1 cellular context compared by ENCODE assay signal in the genomic region with DNA sequence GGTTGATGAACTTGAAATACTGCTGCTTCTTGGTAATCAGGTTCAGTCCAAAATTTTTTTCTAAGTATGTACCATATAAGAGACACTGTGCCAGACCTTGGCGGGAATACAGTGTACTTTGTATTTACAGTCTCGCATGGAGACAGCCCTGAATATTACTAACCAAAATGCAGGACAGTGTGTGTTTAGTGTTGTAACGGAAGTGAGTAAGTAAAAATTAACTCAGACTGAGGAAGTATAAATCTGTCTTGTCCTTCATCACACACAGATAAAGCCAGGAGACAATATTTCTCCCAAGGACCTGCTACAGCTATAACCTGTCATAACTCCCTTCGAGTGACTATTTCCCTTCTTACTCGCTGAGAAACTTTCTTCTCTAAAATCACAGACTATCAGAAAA.
TF ChIP-seq lines count a peak whose summit lies in the region.

No MANE protein-coding gene starts in this region.

TF ChIP-seq in HepG2, 621 proteins besides CTCF, POLR2A, EP300 and RAD21 (continued from another document):
- TF ChIP-seq, protein P1, sequence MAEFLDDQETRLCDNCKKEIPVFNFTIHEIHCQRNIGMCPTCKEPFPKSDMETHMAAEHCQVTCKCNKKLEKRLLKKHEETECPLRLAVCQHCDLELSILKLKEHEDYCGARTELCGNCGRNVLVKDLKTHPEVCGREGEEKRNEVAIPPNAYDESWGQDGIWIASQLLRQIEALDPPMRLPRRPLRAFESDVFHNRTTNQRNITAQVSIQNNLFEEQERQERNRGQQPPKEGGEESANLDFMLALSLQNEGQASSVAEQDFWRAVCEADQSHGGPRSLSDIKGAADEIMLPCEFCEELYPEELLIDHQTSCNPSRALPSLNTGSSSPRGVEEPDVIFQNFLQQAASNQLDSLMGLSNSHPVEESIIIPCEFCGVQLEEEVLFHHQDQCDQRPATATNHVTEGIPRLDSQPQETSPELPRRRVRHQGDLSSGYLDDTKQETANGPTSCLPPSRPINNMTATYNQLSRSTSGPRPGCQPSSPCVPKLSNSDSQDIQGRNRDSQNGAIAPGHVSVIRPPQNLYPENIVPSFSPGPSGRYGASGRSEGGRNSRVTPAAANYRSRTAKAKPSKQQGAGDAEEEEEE (CRISPR knock-in tag; IDR thresholded peaks at IDR 0.05; ENCODE audit: borderline replicate concordance): no peak
- TF ChIP-seq, protein P2, sequence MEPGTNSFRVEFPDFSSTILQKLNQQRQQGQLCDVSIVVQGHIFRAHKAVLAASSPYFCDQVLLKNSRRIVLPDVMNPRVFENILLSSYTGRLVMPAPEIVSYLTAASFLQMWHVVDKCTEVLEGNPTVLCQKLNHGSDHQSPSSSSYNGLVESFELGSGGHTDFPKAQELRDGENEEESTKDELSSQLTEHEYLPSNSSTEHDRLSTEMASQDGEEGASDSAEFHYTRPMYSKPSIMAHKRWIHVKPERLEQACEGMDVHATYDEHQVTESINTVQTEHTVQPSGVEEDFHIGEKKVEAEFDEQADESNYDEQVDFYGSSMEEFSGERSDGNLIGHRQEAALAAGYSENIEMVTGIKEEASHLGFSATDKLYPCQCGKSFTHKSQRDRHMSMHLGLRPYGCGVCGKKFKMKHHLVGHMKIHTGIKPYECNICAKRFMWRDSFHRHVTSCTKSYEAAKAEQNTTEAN (CRISPR knock-in tag; conservative IDR thresholded peaks at IDR 0.05): peak; percentile 34; the same call in 1 of the 2 replicates
- TF ChIP-seq REL (CRISPR knock-in tag; conservative IDR thresholded peaks at IDR 0.05) (no peak), ZNF775 (CRISPR knock-in tag; IDR thresholded peaks at IDR 0.05; ENCODE audit: borderline replicate concordance) (no peak), THAP11 (CRISPR knock-in tag; IDR thresholded peaks at IDR 0.05) (peak; percentile 47; the same call in 1 of the 2 replicates), SMYD3 (CRISPR knock-in tag; IDR thresholded peaks at IDR 0.05) (no peak), ZBTB38 (CRISPR knock-in tag; IDR thresholded peaks at IDR 0.05) (no peak), ZNF343 (CRISPR knock-in tag; IDR thresholded peaks at IDR 0.05) (no peak), NR1H2 (CRISPR knock-in tag; IDR thresholded peaks at IDR 0.05; ENCODE audit: borderline replicate concordance, low read depth) (no peak), EEA1 (CRISPR knock-in tag; IDR thresholded peaks at IDR 0.05; ENCODE audit: borderline replicate concordance) (no peak), MED8 (CRISPR knock-in tag; IDR thresholded peaks at IDR 0.05; ENCODE audit: insufficient replicate concordance) (no peak), ZKSCAN5 (CRISPR knock-in tag; IDR thresholded peaks at IDR 0.05) (no peak), RELA (CRISPR knock-in tag; IDR thresholded peaks at IDR 0.05) (no peak), SRY (CRISPR knock-in tag; IDR thresholded peaks at IDR 0.05) (no peak), ZNF792 (CRISPR knock-in tag; IDR thresholded peaks at IDR 0.05) (no peak), ZSCAN20 (CRISPR knock-in tag; IDR thresholded peaks at IDR 0.05; ENCODE audit: borderline replicate concordance) (no peak), GATA4 (IDR thresholded peaks at IDR 0.05; ENCODE audit: borderline replicate concordance, low read depth) (no peak), SALL1 (CRISPR knock-in tag; IDR thresholded peaks at IDR 0.05) (peak; percentile 32; the same call in 1 of the 2 replicates), HCFC1 (IDR thresholded peaks at IDR 0.05; ENCODE audit: low read depth, low read length) (no peak), MIER3 (CRISPR knock-in tag; IDR thresholded peaks at IDR 0.05; ENCODE audit: borderline replicate concordance) (no peak), SMC3 (IDR thresholded peaks at IDR 0.05; ENCODE audit: low read length) (no peak), HNF4A (CRISPR knock-in tag; IDR thresholded peaks at IDR 0.05) (no peak; the same call in 1 of the 2 replicates), NPAS2 (CRISPR knock-in tag; IDR thresholded peaks at IDR 0.05; ENCODE audit: borderline replicate concordance) (no peak), MEIS1 (CRISPR knock-in tag; IDR thresholded peaks at IDR 0.05; ENCODE audit: borderline replicate concordance) (no peak), GTF3A (CRISPR knock-in tag; conservative IDR thresholded peaks at IDR 0.05) (no peak), IKZF1 (IDR thresholded peaks at IDR 0.05) (no peak), RARG (CRISPR knock-in tag; IDR thresholded peaks at IDR 0.05; ENCODE audit: low read depth) (no peak), CREB1 (IDR thresholded peaks at IDR 0.05) (no peak), CREB1 (CRISPR knock-in tag; IDR thresholded peaks at IDR 0.05) (peak; percentile 43; the same call in 1 of the 2 replicates), FOXM1 (CRISPR knock-in tag; IDR thresholded peaks at IDR 0.05) (no peak), ELF3 (CRISPR knock-in tag; IDR thresholded peaks at IDR 0.05) (peak; percentile 95), MED13 (CRISPR knock-in tag; IDR thresholded peaks at IDR 0.05) (no peak), MEIS2 (CRISPR knock-in tag; IDR thresholded peaks at IDR 0.05) (no peak)
- TF ChIP-seq, protein P3, sequence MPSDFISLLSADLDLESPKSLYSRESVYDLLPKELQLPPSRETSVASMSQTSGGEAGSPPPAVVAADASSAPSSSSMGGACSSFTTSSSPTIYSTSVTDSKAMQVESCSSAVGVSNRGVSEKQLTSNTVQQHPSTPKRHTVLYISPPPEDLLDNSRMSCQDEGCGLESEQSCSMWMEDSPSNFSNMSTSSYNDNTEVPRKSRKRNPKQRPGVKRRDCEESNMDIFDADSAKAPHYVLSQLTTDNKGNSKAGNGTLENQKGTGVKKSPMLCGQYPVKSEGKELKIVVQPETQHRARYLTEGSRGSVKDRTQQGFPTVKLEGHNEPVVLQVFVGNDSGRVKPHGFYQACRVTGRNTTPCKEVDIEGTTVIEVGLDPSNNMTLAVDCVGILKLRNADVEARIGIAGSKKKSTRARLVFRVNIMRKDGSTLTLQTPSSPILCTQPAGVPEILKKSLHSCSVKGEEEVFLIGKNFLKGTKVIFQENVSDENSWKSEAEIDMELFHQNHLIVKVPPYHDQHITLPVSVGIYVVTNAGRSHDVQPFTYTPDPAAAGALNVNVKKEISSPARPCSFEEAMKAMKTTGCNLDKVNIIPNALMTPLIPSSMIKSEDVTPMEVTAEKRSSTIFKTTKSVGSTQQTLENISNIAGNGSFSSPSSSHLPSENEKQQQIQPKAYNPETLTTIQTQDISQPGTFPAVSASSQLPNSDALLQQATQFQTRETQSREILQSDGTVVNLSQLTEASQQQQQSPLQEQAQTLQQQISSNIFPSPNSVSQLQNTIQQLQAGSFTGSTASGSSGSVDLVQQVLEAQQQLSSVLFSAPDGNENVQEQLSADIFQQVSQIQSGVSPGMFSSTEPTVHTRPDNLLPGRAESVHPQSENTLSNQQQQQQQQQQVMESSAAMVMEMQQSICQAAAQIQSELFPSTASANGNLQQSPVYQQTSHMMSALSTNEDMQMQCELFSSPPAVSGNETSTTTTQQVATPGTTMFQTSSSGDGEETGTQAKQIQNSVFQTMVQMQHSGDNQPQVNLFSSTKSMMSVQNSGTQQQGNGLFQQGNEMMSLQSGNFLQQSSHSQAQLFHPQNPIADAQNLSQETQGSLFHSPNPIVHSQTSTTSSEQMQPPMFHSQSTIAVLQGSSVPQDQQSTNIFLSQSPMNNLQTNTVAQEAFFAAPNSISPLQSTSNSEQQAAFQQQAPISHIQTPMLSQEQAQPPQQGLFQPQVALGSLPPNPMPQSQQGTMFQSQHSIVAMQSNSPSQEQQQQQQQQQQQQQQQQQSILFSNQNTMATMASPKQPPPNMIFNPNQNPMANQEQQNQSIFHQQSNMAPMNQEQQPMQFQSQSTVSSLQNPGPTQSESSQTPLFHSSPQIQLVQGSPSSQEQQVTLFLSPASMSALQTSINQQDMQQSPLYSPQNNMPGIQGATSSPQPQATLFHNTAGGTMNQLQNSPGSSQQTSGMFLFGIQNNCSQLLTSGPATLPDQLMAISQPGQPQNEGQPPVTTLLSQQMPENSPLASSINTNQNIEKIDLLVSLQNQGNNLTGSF (CRISPR knock-in tag; IDR thresholded peaks at IDR 0.05): no peak
- TF ChIP-seq, protein P4, sequence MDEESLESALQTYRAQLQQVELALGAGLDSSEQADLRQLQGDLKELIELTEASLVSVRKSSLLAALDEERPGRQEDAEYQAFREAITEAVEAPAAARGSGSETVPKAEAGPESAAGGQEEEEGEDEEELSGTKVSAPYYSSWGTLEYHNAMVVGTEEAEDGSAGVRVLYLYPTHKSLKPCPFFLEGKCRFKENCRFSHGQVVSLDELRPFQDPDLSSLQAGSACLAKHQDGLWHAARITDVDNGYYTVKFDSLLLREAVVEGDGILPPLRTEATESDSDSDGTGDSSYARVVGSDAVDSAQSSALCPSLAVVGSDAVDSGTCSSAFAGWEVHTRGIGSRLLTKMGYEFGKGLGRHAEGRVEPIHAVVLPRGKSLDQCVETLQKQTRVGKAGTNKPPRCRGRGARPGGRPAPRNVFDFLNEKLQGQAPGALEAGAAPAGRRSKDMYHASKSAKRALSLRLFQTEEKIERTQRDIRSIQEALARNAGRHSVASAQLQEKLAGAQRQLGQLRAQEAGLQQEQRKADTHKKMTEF (CRISPR knock-in tag; IDR thresholded peaks at IDR 0.05): 0 out of 2 replicates have a peak, but pooled peaks have one; percentile 57
- TF ChIP-seq, protein P5, sequence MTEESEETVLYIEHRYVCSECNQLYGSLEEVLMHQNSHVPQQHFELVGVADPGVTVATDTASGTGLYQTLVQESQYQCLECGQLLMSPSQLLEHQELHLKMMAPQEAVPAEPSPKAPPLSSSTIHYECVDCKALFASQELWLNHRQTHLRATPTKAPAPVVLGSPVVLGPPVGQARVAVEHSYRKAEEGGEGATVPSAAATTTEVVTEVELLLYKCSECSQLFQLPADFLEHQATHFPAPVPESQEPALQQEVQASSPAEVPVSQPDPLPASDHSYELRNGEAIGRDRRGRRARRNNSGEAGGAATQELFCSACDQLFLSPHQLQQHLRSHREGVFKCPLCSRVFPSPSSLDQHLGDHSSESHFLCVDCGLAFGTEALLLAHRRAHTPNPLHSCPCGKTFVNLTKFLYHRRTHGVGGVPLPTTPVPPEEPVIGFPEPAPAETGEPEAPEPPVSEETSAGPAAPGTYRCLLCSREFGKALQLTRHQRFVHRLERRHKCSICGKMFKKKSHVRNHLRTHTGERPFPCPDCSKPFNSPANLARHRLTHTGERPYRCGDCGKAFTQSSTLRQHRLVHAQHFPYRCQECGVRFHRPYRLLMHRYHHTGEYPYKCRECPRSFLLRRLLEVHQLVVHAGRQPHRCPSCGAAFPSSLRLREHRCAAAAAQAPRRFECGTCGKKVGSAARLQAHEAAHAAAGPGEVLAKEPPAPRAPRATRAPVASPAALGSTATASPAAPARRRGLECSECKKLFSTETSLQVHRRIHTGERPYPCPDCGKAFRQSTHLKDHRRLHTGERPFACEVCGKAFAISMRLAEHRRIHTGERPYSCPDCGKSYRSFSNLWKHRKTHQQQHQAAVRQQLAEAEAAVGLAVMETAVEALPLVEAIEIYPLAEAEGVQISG (CRISPR knock-in tag; IDR thresholded peaks at IDR 0.05): no peak
- TF ChIP-seq, protein P6, sequence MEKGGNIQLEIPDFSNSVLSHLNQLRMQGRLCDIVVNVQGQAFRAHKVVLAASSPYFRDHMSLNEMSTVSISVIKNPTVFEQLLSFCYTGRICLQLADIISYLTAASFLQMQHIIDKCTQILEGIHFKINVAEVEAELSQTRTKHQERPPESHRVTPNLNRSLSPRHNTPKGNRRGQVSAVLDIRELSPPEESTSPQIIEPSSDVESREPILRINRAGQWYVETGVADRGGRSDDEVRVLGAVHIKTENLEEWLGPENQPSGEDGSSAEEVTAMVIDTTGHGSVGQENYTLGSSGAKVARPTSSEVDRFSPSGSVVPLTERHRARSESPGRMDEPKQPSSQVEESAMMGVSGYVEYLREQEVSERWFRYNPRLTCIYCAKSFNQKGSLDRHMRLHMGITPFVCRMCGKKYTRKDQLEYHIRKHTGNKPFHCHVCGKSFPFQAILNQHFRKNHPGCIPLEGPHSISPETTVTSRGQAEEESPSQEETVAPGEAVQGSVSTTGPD (CRISPR knock-in tag; IDR thresholded peaks at IDR 0.05): no peak
- TF ChIP-seq, protein P7, sequence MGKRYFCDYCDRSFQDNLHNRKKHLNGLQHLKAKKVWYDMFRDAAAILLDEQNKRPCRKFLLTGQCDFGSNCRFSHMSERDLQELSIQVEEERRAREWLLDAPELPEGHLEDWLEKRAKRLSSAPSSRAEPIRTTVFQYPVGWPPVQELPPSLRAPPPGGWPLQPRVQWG (CRISPR knock-in tag; IDR thresholded peaks at IDR 0.05; ENCODE audit: borderline replicate concordance, low read depth): no peak
